ENCODE assay signal across 8 cellular contexts in genomic region chr5:140114341-140115185, GRCh38. TPM values are rescaled to one million over a fixed set of nuclear protein-coding genes. Genes with fewer than 3 reads are reported as not detected.
A peak's percentile ranks its signal among the peaks of the same experiment; 100 is the strongest.
DNase-seq lines count a peak whose midpoint lies in the region; ATAC-seq, FAIRE-seq and TF ChIP-seq lines count a peak whose summit lies in the region.

No MANE protein-coding gene starts in this region.

- POLR2A ChIA-PET in K562 (lab: Yijun Ruan, JAX): interaction anchor here (0.6 to 1.9 kb wide), 6 partner anchors 9 to 462 kb away, joined by 3 to 6 read pairs (median 3); no protein-coding TSS in a partner anchor

- H3K4me3 Mint-ChIP-seq in T-helper 1 cell treated with Interleukin-12 subunit alpha and Interleukin-12 subunit beta and Interleukin-4 antibody, amounts not matched to agents 30 μg/mL and 1 μg/mL, for 36 hours: peak overlapping the region; percentile 92

- H3K27ac Mint-ChIP-seq in T-helper 1 cell treated with Interleukin-12 subunit alpha and Interleukin-12 subunit beta and Interleukin-4 antibody, amounts not matched to agents 30 μg/mL and 1 μg/mL, for 36 hours: peak overlapping the region; percentile 89

- H3K27me3 ChIP-seq in HUES6 (ENCODE audit: control insufficient read depth, insufficient read depth, low read length): peaks cover 58% of the 10 kb centered on the region
- no peaks in the 10 kb centered on the region for H3K27me3 ChIP-seq in K562 (ENCODE audit: control insufficient read depth in 2 of 2, insufficient read depth in 2 of 2, low read length in 2 of 2)
- peaks cover 58% of the 10 kb centered on the region for H3K27me3 ChIP-seq in iPS-15b (ENCODE audit: control insufficient read depth, insufficient read depth, low read length)
- H3K27me3 ChIP-seq in gastrocnemius medialis: no peaks in the 10 kb centered on the region

- no peaks in the 10 kb centered on the region for H3K9me1 ChIP-seq in K562 (ENCODE audit: control insufficient read depth, insufficient read depth, low read length)

- H3K9me3 ChIP-seq in HUES6 (ENCODE audit: control insufficient read depth, insufficient read depth, low read depth, low read length): no peaks in the 10 kb centered on the region
- no peaks in the 10 kb centered on the region for H3K9me3 ChIP-seq in K562 (replicated peaks; ENCODE audit: control insufficient read depth, insufficient read depth, low read depth, low read length)
- H3K9me3 ChIP-seq in iPS-15b (ENCODE audit: control insufficient read depth, insufficient read depth, low read length): no peaks in the 10 kb centered on the region
- H3K9me3 ChIP-seq in gastrocnemius medialis: no peaks in the 10 kb centered on the region

- H3K36me3 Mint-ChIP-seq in T-helper 1 cell treated with Interleukin-12 subunit alpha and Interleukin-12 subunit beta and Interleukin-4 antibody, amounts not matched to agents 30 μg/mL and 1 μg/mL, for 36 hours (ENCODE audit: low read depth): peaks cover 9% of the 10 kb centered on the region

- peak; percentile 46 for DNase-seq in DMS53 treated with DMSO at 0.1 percent for 48 hours (lab: John Stamatoyannopoulos, UW; ENCODE audit: unreplicated experiment)
- DNase-seq in K562 (ENCODE audit: extremely low read depth in 1 of 4, low spot score in 3 of 4): peak; percentile 39 to 65 (median 46)
- DNase-seq in gastrocnemius medialis: peak; percentile 39 to 66
- no peak for DNase-seq in NCI-H128 (lab: John Stamatoyannopoulos, UW; ENCODE audit: unreplicated experiment)

- CTCF ChIA-PET in K562 (lab: Yijun Ruan, JAX; ENCODE audit: low intra/inter-chr PET ratio): interaction anchor here (1.2 kb wide), 1 partner anchor 42 kb away, joined by 3 read pairs; no protein-coding TSS in a partner anchor

- peaks cover 34% of the 10 kb centered on the region for H3K4me1 Mint-ChIP-seq in T-helper 1 cell treated with Interleukin-12 subunit alpha and Interleukin-12 subunit beta and Interleukin-4 antibody, amounts not matched to agents 30 μg/mL and 1 μg/mL, for 36 hours (ENCODE audit: low read depth)

- no peak for TF ChIP-seq POLR2A in K562 (conservative IDR thresholded peaks at IDR 0.05)
- TF ChIP-seq POLR2A in gastrocnemius medialis (IDR thresholded peaks at IDR 0.05): no peak

- peaks cover 6% of the 10 kb centered on the region; the same call in 1 of the 2 replicates for H4K20me1 ChIP-seq in K562 (replicated peaks; ENCODE audit: control insufficient read depth, insufficient read depth, low read length)

- no TSS peak for BruUV-seq in K562 (replicated peaks; lab: Mats Ljungman, UMichigan)

- H3K36me3 ChIP-seq in HUES6 (ENCODE audit: control insufficient read depth, insufficient read depth, low read length) (no peaks in the 10 kb centered on the region), K562 (ENCODE audit: control insufficient read depth, insufficient read depth, low read length) (no peaks in the 10 kb centered on the region; the same call in 2 of the 3 replicates), iPS-15b (ENCODE audit: control insufficient read depth, insufficient read depth, low read length) (no peaks in the 10 kb centered on the region), gastrocnemius medialis (no peaks in the 10 kb centered on the region)

- peak overlapping the region; percentile 80 for H2AFZ ChIP-seq in K562 (ENCODE audit: low read depth, low read length)

- H3K4me3 ChIP-seq in HUES6 (ENCODE audit: low read depth, low read length) (peak overlapping the region; percentile 69), K562 (peak overlapping the region; percentile 65), iPS-15b (ENCODE audit: low read depth, low read length) (peak overlapping the region; percentile 77), gastrocnemius medialis (peak overlapping the region; percentile 78 to 91 (median 85))

- peaks cover 36% of the 10 kb centered on the region for H3K4me1 ChIP-seq in HUES6 (ENCODE audit: control insufficient read depth, insufficient read depth, low read length)
- H3K4me1 ChIP-seq in K562 (replicated peaks in 1 of 2; ENCODE audit: control insufficient read depth in 2 of 2, insufficient read depth in 2 of 2, low read length in 2 of 2): peaks cover 28 to 30% of the 10 kb centered on the region in 2 experiments
- H3K4me1 ChIP-seq in iPS-15b (ENCODE audit: control insufficient read depth, insufficient read depth, low read length): peaks cover 12% of the 10 kb centered on the region
- peaks cover 60 to 63% of the 10 kb centered on the region in 2 donors for H3K4me1 ChIP-seq in gastrocnemius medialis

- no peak overlapping the region for H3K27ac ChIP-seq in HUES6 (ENCODE audit: low read depth, low read length)
- H3K27ac ChIP-seq in K562 (ENCODE audit: extremely low read depth, low read depth, low read length): peak overlapping the region; percentile 78
- peak overlapping the region; percentile 94 to 97 (median 95) for H3K27ac ChIP-seq in gastrocnemius medialis

- peak; percentile 37 for ATAC-seq in GM21423 (IDR thresholded peaks at IDR 0.05; ENCODE audit: unreplicated experiment)
- ATAC-seq in K562: peak; percentile 44
- ATAC-seq in gastrocnemius medialis: peak; percentile 66 to 71

- peaks cover 34% of the 10 kb centered on the region for H3K27me3 Mint-ChIP-seq in T-helper 1 cell treated with Interleukin-12 subunit alpha and Interleukin-12 subunit beta and Interleukin-4 antibody, amounts not matched to agents 30 μg/mL and 1 μg/mL, for 36 hours (ENCODE audit: low read depth)

- intact Hi-C loops in K562 (cut with micrococcal nuclease): loop anchor here (10.0 kb wide), 2 partner anchors 600 to 1500 kb away; partner anchors contain the start of gene DIAPH1
- intact Hi-C loops in gastrocnemius medialis (cut with DNase I; ENCODE audit: low total_unique reads): loop anchor here (2.0 to 5.0 kb wide), 2 partner anchors 30 to 43 kb away; no protein-coding TSS in a partner anchor

- H3K9ac ChIP-seq in HUES6 (ENCODE audit: low read length): peak overlapping the region; percentile 53
- H3K9ac ChIP-seq in K562 (ENCODE audit: insufficient read depth in 1 of 2, low read depth in 2 of 2, low read length in 2 of 2): peak overlapping the region; percentile 74 to 94
- peak overlapping the region; percentile 40 for H3K9ac ChIP-seq in iPS-15b (ENCODE audit: low read depth, low read length)

- TF ChIP-seq CTCF in K562 (IDR thresholded peaks at IDR 0.05 in 2 of 3, conservative IDR thresholded peaks at IDR 0.05 in 1 of 3; ENCODE audit: insufficient read depth in 2 of 3, low read depth in 1 of 3, low read length in 3 of 3) (no peak), gastrocnemius medialis (IDR thresholded peaks at IDR 0.05 in 4 of 5, conservative IDR thresholded peaks at IDR 0.05 in 1 of 5) (no peak)

- FAIRE-seq in K562 (lab: Jason Lieb, UNC): peak; percentile 37

- in situ Hi-C loops in K562 (cut with MboI): no loop called here
- in situ Hi-C loops in gastrocnemius medialis (cut with MboI; ENCODE audit: low sequenced_read_pairs in 4 of 4): no loop called here

- peaks cover 82% of the 10 kb centered on the region for H3K79me2 ChIP-seq in K562 (ENCODE audit: control insufficient read depth, insufficient read depth, low read length)

- no peaks in the 10 kb centered on the region for H3K9me3 Mint-ChIP-seq in T-helper 1 cell treated with Interleukin-12 subunit alpha and Interleukin-12 subunit beta and Interleukin-4 antibody, amounts not matched to agents 30 μg/mL and 1 μg/mL, for 36 hours

- no peak for TF ChIP-seq RAD21 in K562 (CRISPR knock-in tag; conservative IDR thresholded peaks at IDR 0.05 in 1 of 2, IDR thresholded peaks at IDR 0.05 in 1 of 2)

- TF ChIP-seq EP300 in K562 (IDR thresholded peaks at IDR 0.05; ENCODE audit: low read length): no peak

- 2% methylated on average over 58 of the region's 65 CpGs for WGBS in K562 (ENCODE audit: insufficient coverage, low coverage, missing lambda C conversion rate)

- peak overlapping the region; percentile 96 for H3K4me2 ChIP-seq in K562 (ENCODE audit: insufficient read depth, low read length)

RNA-seq across cellular contexts. Expression of gene PURA, which starts 0.7 kb away (rescaled TPM):
- 3.0 and 12.0 TPM in 2 replicates for total RNA-seq in K562 (2011; cell fraction: chromatin; rRNA removed; ENCODE audit: low replicate concordance)
- 3.2 and 4.1 TPM in 2 replicates for total RNA-seq in K562 (2011; cell fraction: nucleolus; rRNA removed)
- 7.8 and 14.4 TPM in 2 replicates for total RNA-seq in K562 (2011; cell fraction: nucleoplasm; rRNA removed)
- 10.7 and 13.8 TPM in 2 replicates for total RNA-seq in K562 (2014; rRNA removed)
- total RNA-seq in K562 (2014; rRNA removed; fragmentation: Illumina TruSeq; extraction: Trizol): 5.5 and 6.0 TPM in 2 replicates
- total RNA-seq in K562 (2015; rRNA removed; fragmentation: Illumina TruSeq; extraction: Trizol): 5.4 and 6.7 TPM in 2 replicates
- 10.6 and 11.1 TPM in 2 replicates for total RNA-seq in K562 (2021)
- 3.7 and 4.2 TPM in 2 replicates for polyA plus RNA-seq in K562 (2011; rRNA removed)
- polyA plus RNA-seq in K562 (2011; cell fraction: cytosol; rRNA removed): 1.4 and 2.0 TPM in 2 replicates
- polyA plus RNA-seq in K562 (2011; cell fraction: nucleus; rRNA removed): 3.7 and 4.1 TPM in 2 replicates
- polyA plus RNA-seq in K562 (2012): 4.9 and 5.4 TPM in 2 replicates
- polyA plus RNA-seq in K562 (2014; fragmentation: Illumina TruSeq; extraction: Trizol): 4.7 and 5.6 TPM in 2 replicates
- 1 to 10 TPM; 3.2 to 4.2 TPM for polyA plus RNA-seq in K562 (2014; fragmentation: Nextera tagmentation; extraction: Ambion mirVana)
- polyA plus RNA-seq in K562 (2014; rRNA removed): 3.9 and 4.7 TPM in 2 replicates
- polyA minus RNA-seq in K562 (2011; rRNA and poly(A)+ RNA removed): 5.7 and 8.2 TPM in 2 replicates
- 5.3 and 5.8 TPM in 2 replicates for polyA minus RNA-seq in K562 (2011; cell fraction: cytosol; rRNA and poly(A)+ RNA removed)
- 6.5 and 12.2 TPM in 2 replicates for polyA minus RNA-seq in K562 (2011; cell fraction: nucleus; rRNA and poly(A)+ RNA removed)
- 10 to 100 TPM; 13.6 to 20.6 (median 16.5) TPM for total RNA-seq in gastrocnemius medialis

RNA-seq across cellular contexts. Expression of gene IGIP, which starts 11.2 kb away (rescaled TPM):
- total RNA-seq in K562 (2011; cell fraction: chromatin; rRNA removed; ENCODE audit: low replicate concordance): 1.4 and 5.9 TPM in 2 replicates
- 0.67 and 1.2 TPM in 2 replicates for total RNA-seq in K562 (2011; cell fraction: nucleolus; rRNA removed)
- total RNA-seq in K562 (2011; cell fraction: nucleoplasm; rRNA removed): 3.4 and 9.5 TPM in 2 replicates
- total RNA-seq in K562 (2014; rRNA removed): 0.73 and 1.3 TPM in 2 replicates
- total RNA-seq in K562 (2014; rRNA removed; fragmentation: Illumina TruSeq; extraction: Trizol): 1.4 and 1.5 TPM in 2 replicates
- total RNA-seq in K562 (2015; rRNA removed; fragmentation: Illumina TruSeq; extraction: Trizol): 1.4 and 1.6 TPM in 2 replicates
- total RNA-seq in K562 (2021): 1.1 and 1.2 TPM in 2 replicates
- 1.0 and 1.2 TPM in 2 replicates for polyA plus RNA-seq in K562 (2011; rRNA removed)
- 0.19 and 0.86 TPM in 2 replicates for polyA plus RNA-seq in K562 (2011; cell fraction: cytosol; rRNA removed)
- polyA plus RNA-seq in K562 (2011; cell fraction: nucleus; rRNA removed): 2.3 and 4.8 TPM in 2 replicates
- polyA plus RNA-seq in K562 (2012): 1.1 and 2.3 TPM in 2 replicates
- polyA plus RNA-seq in K562 (2014; fragmentation: Illumina TruSeq; extraction: Trizol): 0.96 and 1.5 TPM in 2 replicates
- polyA plus RNA-seq in K562 (2014; fragmentation: Nextera tagmentation; extraction: Ambion mirVana): under 1 TPM; 0.52 to 0.69 TPM
- polyA plus RNA-seq in K562 (2014; rRNA removed): 0.91 and 1.1 TPM in 2 replicates
- polyA minus RNA-seq in K562 (2011; rRNA and poly(A)+ RNA removed): 1.4 and 2.2 TPM in 2 replicates
- polyA minus RNA-seq in K562 (2011; cell fraction: cytosol; rRNA and poly(A)+ RNA removed): 0.57 and 0.64 TPM in 2 replicates
- 1.3 and 3.1 TPM in 2 replicates for polyA minus RNA-seq in K562 (2011; cell fraction: nucleus; rRNA and poly(A)+ RNA removed)
- 10 to 100 TPM in 1 of 4 donors, 1 to 10 TPM in 3; 6.7 to 13.1 (median 8.2) TPM for total RNA-seq in gastrocnemius medialis
